ENCODE assay signal across 8 cellular contexts in genomic region chr7:134865001-134865845, GRCh38.
DNase-seq lines count a peak whose midpoint lies in the region; ATAC-seq and TF ChIP-seq lines count a peak whose summit lies in the region.

No MANE protein-coding gene starts in this region.

- DNase-seq in astrocyte of the spinal cord (ENCODE audit: low read depth, low spot score) (peak; percentile 38), vagina (ENCODE audit: extremely low spot score in 2 of 2) (no peak), HUDEP-2 (lab: John Stamatoyannopoulos, UW; ENCODE audit: unreplicated experiment in 76 of 76) (no peak), NCI-H82 treated with DMSO at 0.1 percent for 48 hours (lab: John Stamatoyannopoulos, UW; ENCODE audit: unreplicated experiment) (no peak), HT-29 (ENCODE audit: low spot score) (no peak)

- no peak overlapping the region for H3K4me3 ChIP-seq in astrocyte of the spinal cord (ENCODE audit: low read depth, low read length)
- H3K4me3 ChIP-seq in muscle layer of colon (ENCODE audit: low read depth in 1 of 2, low read length in 2 of 2): peak overlapping the region in 1 of 2 donors; percentile 49
- H3K4me3 ChIP-seq in vagina: peak overlapping the region; percentile 16 to 28

- intact Hi-C loops in vagina (cut with DNase I): no loop called here

- H3K4me1 ChIP-seq in muscle layer of colon (ENCODE audit: insufficient read depth, low read length) (peaks cover 62% of the 10 kb centered on the region), vagina (peaks cover 31% of the 10 kb centered on the region)

- in situ Hi-C loops in astrocyte of the spinal cord (cut with HindIII; ENCODE audit: low sequenced_read_pairs): no loop called here

- peak; percentile 74 for ATAC-seq in GM18511 (IDR thresholded peaks at IDR 0.05; ENCODE audit: unreplicated experiment)
- peak; percentile 49 for ATAC-seq in HG03460 (IDR thresholded peaks at IDR 0.05; ENCODE audit: unreplicated experiment)

- no peak for TF ChIP-seq CTCF in astrocyte of the spinal cord (IDR thresholded peaks at IDR 0.05; ENCODE audit: low read depth, low read length)
- no peak for TF ChIP-seq CTCF in vagina (IDR thresholded peaks at IDR 0.05)

- TF ChIP-seq POLR2A in vagina (IDR thresholded peaks at IDR 0.05): no peak

- H3K36me3 ChIP-seq in muscle layer of colon (ENCODE audit: insufficient read depth, low read length) (peaks cover 24% of the 10 kb centered on the region), vagina (no peaks in the 10 kb centered on the region)

- H3K9ac ChIP-seq in muscle layer of colon (ENCODE audit: low read length): peak overlapping the region; percentile 26

- H3K27me3 ChIP-seq in muscle layer of colon (ENCODE audit: control insufficient read depth in 1 of 2, insufficient read depth in 2 of 2, low read length in 2 of 2) (no peaks in the 10 kb centered on the region), vagina (no peaks in the 10 kb centered on the region)

- H3K9me3 ChIP-seq in muscle layer of colon (ENCODE audit: low read length) (no peaks in the 10 kb centered on the region), vagina (no peaks in the 10 kb centered on the region)

- peak overlapping the region; percentile 79 for H3K27ac ChIP-seq in muscle layer of colon (ENCODE audit: low read depth, low read length)
- H3K27ac ChIP-seq in vagina: peak overlapping the region; percentile 84
